ENCODE assay signal across 8 cellular contexts in the genomic region with DNA sequence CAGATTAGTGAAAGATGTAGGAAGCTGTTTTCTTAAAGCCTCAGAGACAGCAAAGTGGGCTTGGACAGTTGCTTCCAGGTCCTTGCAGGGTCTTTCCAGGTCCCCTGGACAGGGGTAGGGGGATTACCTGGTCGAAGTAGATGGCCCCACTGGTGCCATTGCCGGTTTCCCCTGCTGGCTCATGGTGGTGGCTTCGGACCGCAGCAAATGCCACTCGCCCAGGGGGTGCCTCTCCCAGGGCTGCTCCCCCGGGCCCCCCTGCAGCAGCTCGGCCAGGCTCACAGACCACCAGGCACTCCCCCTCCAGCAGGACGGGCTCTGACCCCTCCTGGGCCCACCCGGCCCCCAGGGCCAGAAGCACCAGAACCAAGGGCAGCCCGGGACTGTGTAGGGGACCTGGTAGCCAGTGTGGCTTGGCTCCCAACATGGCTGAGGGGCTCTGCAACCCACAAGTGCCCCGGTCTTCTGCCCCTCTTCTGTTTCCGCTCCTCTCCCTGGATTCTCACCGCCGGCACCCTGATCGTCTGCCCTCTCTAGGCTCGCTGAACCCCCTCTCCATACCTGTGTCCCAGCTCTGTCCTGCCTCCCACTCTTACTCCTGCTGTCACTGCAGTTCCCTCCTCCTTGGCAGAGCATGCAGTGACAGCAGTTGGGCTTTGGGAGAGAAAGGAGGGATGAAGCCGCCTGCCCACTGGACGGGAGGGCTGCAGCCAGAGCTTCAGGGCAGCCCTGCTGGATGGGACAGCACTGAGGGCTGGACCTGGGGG. TPM values are rescaled to one million over a fixed set of nuclear protein-coding genes. Genes with fewer than 3 reads are reported as not detected.
A peak's percentile ranks its signal among the peaks of the same experiment; 100 is the strongest.
DNase-seq lines count a peak whose midpoint lies in the region; ATAC-seq, FAIRE-seq and TF ChIP-seq lines count a peak whose summit lies in the region.

No MANE protein-coding gene starts in this region.

- POLR2A ChIA-PET in BJ (lab: Charles Lee): no interaction called here

- H3K4me3 ChIP-seq in BJ (ENCODE audit: low read depth, low read length): peak overlapping the region; percentile 58
- peak overlapping the region; percentile 82 for H3K4me3 ChIP-seq in LNCaP clone FGC (ENCODE audit: low read depth, low read length)

- H3K27ac Mint-ChIP-seq in natural killer cell treated with Interleukin-12 subunit alpha and Interleukin-12 subunit beta and Interleukin-15 and Interleukin-18, amount 100 ng/mL, for 72 hours: peak overlapping the region; percentile 90 to 94

- no peaks in the 10 kb centered on the region for H3K27me3 Mint-ChIP-seq in natural killer cell treated with Interleukin-12 subunit alpha and Interleukin-12 subunit beta and Interleukin-15 and Interleukin-18, amount 100 ng/mL, for 72 hours

- FAIRE-seq in GM12892 (lab: Jason Lieb, UNC): no peak

- TF ChIP-seq CTCF in BJ (IDR thresholded peaks at IDR 0.05; ENCODE audit: insufficient read depth, low read depth, low read length) (no peak), LNCaP clone FGC (IDR thresholded peaks at IDR 0.05; ENCODE audit: control insufficient read depth, extremely low read depth, insufficient read depth) (no peak)

- DNase-seq in BJ (ENCODE audit: low read depth) (no peak), LNCaP clone FGC (ENCODE audit: low read depth) (no peak), SW 1271 (lab: John Stamatoyannopoulos, UW) (no peak), GM12892 (ENCODE audit: insufficient read length) (no peak)
- DNase-seq in natural killer cell treated with Interleukin-12 subunit alpha and Interleukin-12 subunit beta and Interleukin-15 and Interleukin-18, amount 100 ng/mL, for 72 hours (ENCODE audit: low spot score): no peak
- no peak for DNase-seq in activated CD4-positive, alpha-beta T cell treated with anti-CD3 and anti-CD28 coated beads, Interleukin-2, amount 50 U/mL, for 4 hours

- peaks cover 8% of the 10 kb centered on the region for H3K36me3 Mint-ChIP-seq in natural killer cell treated with Interleukin-12 subunit alpha and Interleukin-12 subunit beta and Interleukin-15 and Interleukin-18, amount 100 ng/mL, for 72 hours

- TF ChIP-seq POLR2A in GM12892 (IDR thresholded peaks at IDR 0.05; ENCODE audit: low read depth, low read length): no peak

- CTCF ChIA-PET in BJ (lab: Yijun Ruan, JAX): interaction anchor here (1.2 to 11.6 kb wide), 6 partner anchors 9 to 119 kb away, joined by 3 to 491 read pairs (median 34); a partner anchor contains a TSS

- peaks cover 24 to 37% of the 10 kb centered on the region in 2 donors for H3K4me1 Mint-ChIP-seq in natural killer cell treated with Interleukin-12 subunit alpha and Interleukin-12 subunit beta and Interleukin-15 and Interleukin-18, amount 100 ng/mL, for 72 hours (ENCODE audit: low read depth in 2 of 2)

- H3K9me3 Mint-ChIP-seq in natural killer cell treated with Interleukin-12 subunit alpha and Interleukin-12 subunit beta and Interleukin-15 and Interleukin-18, amount 100 ng/mL, for 72 hours: no peaks in the 10 kb centered on the region

- peak overlapping the region; percentile 84 for H3K4me3 Mint-ChIP-seq in natural killer cell treated with Interleukin-12 subunit alpha and Interleukin-12 subunit beta and Interleukin-15 and Interleukin-18, amount 100 ng/mL, for 72 hours

- H3K27ac ChIP-seq in cingulate gyrus (ENCODE audit: low read depth, low read length): peak overlapping the region; percentile 91

- no peak for ATAC-seq in natural killer cell treated with Interleukin-12 subunit alpha and Interleukin-12 subunit beta and Interleukin-15 and Interleukin-18, amount 100 ng/mL, for 72 hours
- no peak for ATAC-seq in GM19467 (IDR thresholded peaks at IDR 0.05; ENCODE audit: unreplicated experiment)

- no peaks in the 10 kb centered on the region for H3K27me3 ChIP-seq in BJ (ENCODE audit: control insufficient read depth, insufficient read depth, low read length)

- H3K36me3 ChIP-seq in BJ (ENCODE audit: control insufficient read depth, insufficient read depth, low read length): peaks cover 13% of the 10 kb centered on the region

RNA-seq across cellular contexts. Expression of a gene that starts 0.7 kb away (rescaled TPM):
- polyA plus RNA-seq in BJ (2011; rRNA removed): 6.7 and 8.6 TPM in 2 replicates
- 3.7 and 4.6 TPM in 2 replicates for polyA minus RNA-seq in BJ (2011; rRNA and poly(A)+ RNA removed)
- 10 to 100 TPM in 1 of 2 donors, 1 to 10 TPM in 1; 5.3 to 10.9 TPM for total RNA-seq in natural killer cell treated with Interleukin-12 subunit alpha and Interleukin-12 subunit beta and Interleukin-15 and Interleukin-18, amount 100 ng/mL, for 72 hours
- polyA plus RNA-seq in GM12892 (2012; ENCODE audit: missing spikeins): 5.4 TPM

RNA-seq across cellular contexts. Expression of a gene that starts 0.9 kb away (rescaled TPM):
- 18.9 and 19.7 TPM in 2 replicates for polyA plus RNA-seq in BJ (2011; rRNA removed)
- polyA minus RNA-seq in BJ (2011; rRNA and poly(A)+ RNA removed): 25.7 and 30.2 TPM in 2 replicates
- 10 to 100 TPM; 61.7 to 65.3 TPM for total RNA-seq in natural killer cell treated with Interleukin-12 subunit alpha and Interleukin-12 subunit beta and Interleukin-15 and Interleukin-18, amount 100 ng/mL, for 72 hours
- polyA plus RNA-seq in GM12892 (2012; ENCODE audit: missing spikeins): 21.5 TPM

RNA-seq across cellular contexts. Expression of a gene that starts 13.8 kb away (rescaled TPM):
- polyA plus RNA-seq in BJ (2011; rRNA removed): 28.9 and 43.4 TPM in 2 replicates
- 8.7 and 11.7 TPM in 2 replicates for polyA minus RNA-seq in BJ (2011; rRNA and poly(A)+ RNA removed)
- 10 to 100 TPM; 33.2 to 50.7 TPM for total RNA-seq in natural killer cell treated with Interleukin-12 subunit alpha and Interleukin-12 subunit beta and Interleukin-15 and Interleukin-18, amount 100 ng/mL, for 72 hours
- 28.7 TPM for polyA plus RNA-seq in GM12892 (2012; ENCODE audit: missing spikeins)

RNA-seq across cellular contexts. Expression of a gene that starts 30.0 kb away (rescaled TPM):
- 7.2 and 10.1 TPM in 2 replicates for polyA plus RNA-seq in BJ (2011; rRNA removed)
- polyA minus RNA-seq in BJ (2011; rRNA and poly(A)+ RNA removed): 9.0 and 12.6 TPM in 2 replicates
- under 1 TPM in 1 of 2 donors, not detected in 1; 0.11 TPM for total RNA-seq in natural killer cell treated with Interleukin-12 subunit alpha and Interleukin-12 subunit beta and Interleukin-15 and Interleukin-18, amount 100 ng/mL, for 72 hours
- polyA plus RNA-seq in GM12892 (2012; ENCODE audit: missing spikeins): not detected
